Comparison of ENCODE assay signal across 8 cellular contexts in genomic region chr13:77329133-77330008, GRCh38.
DNase-seq lines count a peak whose midpoint lies in the region; ATAC-seq and TF ChIP-seq lines count a peak whose summit lies in the region.

No MANE protein-coding gene starts in this region.

- ATAC-seq in GM19025 (IDR thresholded peaks at IDR 0.05; ENCODE audit: low read depth, unreplicated experiment) (peak; percentile 57), HG03280 (IDR thresholded peaks at IDR 0.05; ENCODE audit: unreplicated experiment) (peak; percentile 61)
- ATAC-seq in central memory CD8-positive, alpha-beta T cell (replicated peaks; ENCODE audit: extremely low read depth, poor library complexity, severe bottlenecking) = peak; percentile 63

- H3K36me3 Mint-ChIP-seq in central memory CD8-positive, alpha-beta T cell (ENCODE audit: insufficient read depth) = peaks cover 24% of the 10 kb centered on the region

- H3K27ac Mint-ChIP-seq in central memory CD8-positive, alpha-beta T cell (ENCODE audit: low read depth) = peak overlapping the region; percentile 84

- DNase-seq in AG09319 (ENCODE audit: extremely low read depth, low read depth) (peak; percentile 92), NCI-H345 (lab: John Stamatoyannopoulos, UW) (peak; percentile 96), islet precursor cell (peak; percentile 93)
- peak; percentile 44 to 76 (median 60) for DNase-seq in activated CD4-positive, CD25-positive, alpha-beta regulatory T cell (lab: John Stamatoyannopoulos, UW)
- peak; percentile 71 to 86 for DNase-seq in central memory CD8-positive, alpha-beta T cell (ENCODE audit: low spot score in 2 of 2)
- DNase-seq in stimulated activated CD4-positive, alpha-beta T cell treated with anti-CD3 and anti-CD28 coated beads, Interleukin-12 subunit alpha, Interleukin-12 subunit beta, amount 100 ng/mL, for 4 hours = peak; percentile 78

- no peaks in the 10 kb centered on the region for H3K9me3 Mint-ChIP-seq in central memory CD8-positive, alpha-beta T cell

- TF ChIP-seq CTCF in AG09319 (IDR thresholded peaks at IDR 0.05; ENCODE audit: low read depth, low read length) = no peak

- H3K27me3 Mint-ChIP-seq in central memory CD8-positive, alpha-beta T cell = no peaks in the 10 kb centered on the region

- peak overlapping the region; percentile 89 for H3K4me3 Mint-ChIP-seq in central memory CD8-positive, alpha-beta T cell

- peaks cover 39% of the 10 kb centered on the region for H3K4me1 Mint-ChIP-seq in central memory CD8-positive, alpha-beta T cell

Comparison
In these comparisons a context has a peak if more than half of its experiments do, and no peak if none do; other contexts are left out.
1. Peak in every context shown above with its lines: DNase-seq and ATAC-seq.